In genomic region chr9:75454043-75454442, GRCh38 we compare ENCODE assay signal across 22 cellular contexts.
DNase-seq lines count a peak whose midpoint lies in the region; ATAC-seq, FAIRE-seq and TF ChIP-seq lines count a peak whose summit lies in the region.
"Had no signal": no experiment of that assay in that cellular context is flagged by ENCODE, and none has a peak within 500 bp of the region (broad histone marks: within the 10 kb centered on the region; RNA-seq: fewer than 3 reads in every experiment).

No MANE protein-coding gene starts in this region.

- ATAC-seq in mucosa of descending colon (peak; percentile 75), HG03460 (IDR thresholded peaks at IDR 0.05; ENCODE audit: unreplicated experiment) (no peak), GM21423 (IDR thresholded peaks at IDR 0.05; ENCODE audit: unreplicated experiment) (no peak)
- ATAC-seq in activated T-cell treated with anti-CD3 and anti-CD28 coated beads, Interleukin-2, amount 50 U/mL, for 4 hours, result no peak
- ATAC-seq: A549, GM23338 had no signal

- TF ChIP-seq RAD21 in H1 (IDR thresholded peaks at IDR 0.05 in 1 of 2, conservative IDR thresholded peaks at IDR 0.05 in 1 of 2; ENCODE audit: low read depth in 2 of 2, low read length in 2 of 2), result no peak

- no peak overlapping the region for H2BK12ac ChIP-seq in H1 (ENCODE audit: low read depth, low read length)

- H3K9me3 Mint-ChIP-seq in activated T-cell treated with anti-CD3 and anti-CD28 coated beads, Interleukin-2, amount 50 U/mL, for 4 hours, result no peaks in the 10 kb centered on the region
- H3K9me3 Mint-ChIP-seq: CD4-positive, alpha-beta T cell; H9 had no signal

- no peak overlapping the region for H4K8ac ChIP-seq in H1 (ENCODE audit: extremely low read depth, insufficient read depth, low read length)

- 0 out of 2 replicates have a peak overlapping the region, but pooled peaks have one; percentile 48 for H2BK20ac ChIP-seq in H1 (ENCODE audit: low read length)

- no peak overlapping the region for H3K4me2 ChIP-seq in H1 (ENCODE audit: insufficient read depth in 1 of 2, low read depth in 2 of 2, low read length in 2 of 2)
- H3K4me2 ChIP-seq: A549, GM23338 had no signal

- no peak overlapping the region for H3K27ac ChIP-seq in H1 (ENCODE audit: low read depth, low read length)
- peak overlapping the region; percentile 21 to 51 for H3K27ac ChIP-seq in tibial artery
- H3K27ac ChIP-seq: 22Rv1, A549, C4-2B, HL-60 had no signal

- H4K91ac ChIP-seq in H1 (replicated peaks; ENCODE audit: insufficient read length, low read length), result no peak overlapping the region

- H3K36me3 ChIP-seq in H1 (ENCODE audit: control insufficient read depth in 2 of 4, insufficient read depth in 4 of 4, low read length in 3 of 4), result no peaks in the 10 kb centered on the region
- no peaks in the 10 kb centered on the region for H3K36me3 ChIP-seq in mucosa of descending colon (ENCODE audit: low read depth)
- H3K36me3 ChIP-seq in tibial artery, result no peaks in the 10 kb centered on the region

- TF ChIP-seq EP300 in H1 (IDR thresholded peaks at IDR 0.05; ENCODE audit: borderline replicate concordance in 1 of 2, low read depth in 2 of 2, low read length in 2 of 2), result no peak

- H3K4ac ChIP-seq in H1 (replicated peaks; ENCODE audit: insufficient read length, low read depth, low read length), result no peak overlapping the region

- no peak overlapping the region for H3K14ac ChIP-seq in H1 (ENCODE audit: insufficient read length)

- no peak overlapping the region for H3K4me3 ChIP-seq in H1 (ENCODE audit: extremely low read depth in 1 of 4, insufficient read depth in 2 of 4, low read depth in 3 of 4, low read length in 4 of 4)
- H3K4me3 ChIP-seq in mucosa of descending colon, result no peak overlapping the region
- H3K4me3 ChIP-seq in tibial artery, result no peak overlapping the region
- H3K4me3 ChIP-seq: A549, GM23338 had no signal

- intact Hi-C loops in mucosa of descending colon (cut with DNase I, micrococcal nuclease) (no loop called here), tibial artery (cut with DNase I; ENCODE audit: low total_unique reads) (no loop called here)

- POLR2A ChIA-PET in HEK293T (lab: Yijun Ruan, JAX), result no interaction called here
- POLR2A ChIA-PET in H1 (lab: Charles Lee; ENCODE audit: partially characterized antibody), result no interaction called here

- H2AK5ac ChIP-seq in H1 (ENCODE audit: low read depth, low read length), result no peak overlapping the region

- H2AFZ ChIP-seq in H1 (ENCODE audit: low read length), result no peak overlapping the region
- H2AFZ ChIP-seq: GM23338 had no signal

- H3K27me3 ChIP-seq in H1 (replicated peaks in 1 of 4; ENCODE audit: control insufficient read depth in 3 of 4, extremely low read depth in 1 of 4, insufficient read depth in 3 of 4, low read length in 3 of 4) (peaks cover 0 to 3% (median 0%) of the 10 kb centered on the region in 4 experiments; a peak in 2 of 7 replicates), tibial artery (no peaks in the 10 kb centered on the region)

- H3K4me1 Mint-ChIP-seq in activated T-cell treated with anti-CD3 and anti-CD28 coated beads, Interleukin-2, amount 50 U/mL, for 4 hours (ENCODE audit: low read depth), result no peaks in the 10 kb centered on the region

- H2BK5ac ChIP-seq in H1 (ENCODE audit: low read depth, low read length), result no peak overlapping the region

- H3K18ac ChIP-seq in H1 (ENCODE audit: extremely low read depth, low read length), result no peak overlapping the region

- DNase-seq in HEK293T (ENCODE audit: extremely low spot score), result peak; percentile 8
- no peak for DNase-seq in H1 (ENCODE audit: low read depth in 1 of 2, low spot score in 2 of 2)
- peak; percentile 20 to 46 (median 35) for DNase-seq in mucosa of descending colon
- no peak for DNase-seq in tibial artery
- no peak for DNase-seq in activated T-cell treated with anti-CD3 and anti-CD28 coated beads, Interleukin-2, amount 50 U/mL, for 4 hours
- no peak for DNase-seq in NCI-H2171 (lab: John Stamatoyannopoulos, UW)
- DNase-seq: AML-193; CD4-positive, alpha-beta T cell; H9; IMR-90 had no signal

- H3K9ac ChIP-seq in H1 (replicated peaks in 1 of 4; ENCODE audit: extremely low read depth in 1 of 4, low read depth in 3 of 4, low read length in 3 of 4), result no peak overlapping the region

- H3K79me2 ChIP-seq in H1 (ENCODE audit: control insufficient read depth in 1 of 2, insufficient read depth in 2 of 2, low read length in 2 of 2), result no peaks in the 10 kb centered on the region

- CTCF ChIA-PET in HEK293T (lab: Yijun Ruan, JAX) (no interaction called here), H1 (lab: Charles Lee; ENCODE audit: partially characterized antibody) (no interaction called here)

- no peak overlapping the region for H3K23ac ChIP-seq in H1 (ENCODE audit: insufficient read length)

- H3K27me3 Mint-ChIP-seq in activated T-cell treated with anti-CD3 and anti-CD28 coated beads, Interleukin-2, amount 50 U/mL, for 4 hours (ENCODE audit: low read depth), result peaks cover 3% of the 10 kb centered on the region

- WGBS in H1 (ENCODE audit: extremely low coverage in 1 of 2, insufficient coverage in 1 of 2, insufficient read length in 1 of 2, insufficient replicate concordance in 2 of 2, low coverage in 1 of 2, low lambda C conversion rate in 2 of 2, missing lambda C conversion rate in 1 of 2), 2 experiments, result 92% methylated on average over 2 of the region's 2 CpGs; no CpG with 5 or more reads in 1 of the 2 experiments

- peak overlapping the region; percentile 19 for H2BK120ac ChIP-seq in H1 (replicated peaks; ENCODE audit: low read depth, low read length)

- TF ChIP-seq CTCF in H1 (IDR thresholded peaks at IDR 0.05; ENCODE audit: control extremely low read depth in 1 of 3, insufficient read depth in 1 of 3, low read depth in 1 of 3, low read length in 3 of 3) (no peak), mucosa of descending colon (IDR thresholded peaks at IDR 0.05) (no peak), tibial artery (IDR thresholded peaks at IDR 0.05) (no peak)

- no peak overlapping the region for H3K4me3 Mint-ChIP-seq in activated T-cell treated with anti-CD3 and anti-CD28 coated beads, Interleukin-2, amount 50 U/mL, for 4 hours
- H3K4me3 Mint-ChIP-seq: CD4-positive, alpha-beta T cell; GM23338; H9 had no signal

- H3K36me3 Mint-ChIP-seq in activated T-cell treated with anti-CD3 and anti-CD28 coated beads, Interleukin-2, amount 50 U/mL, for 4 hours (ENCODE audit: insufficient read depth), result no peaks in the 10 kb centered on the region

- no peaks in the 10 kb centered on the region for H3K79me1 ChIP-seq in H1 (ENCODE audit: low read depth, low read length)

- H3K56ac ChIP-seq in H1 (replicated peaks; ENCODE audit: insufficient read length, low read depth, low read length), result no peak overlapping the region

- H3K4me1 ChIP-seq in H1 (replicated peaks in 1 of 4; ENCODE audit: control insufficient read depth in 3 of 4, insufficient read depth in 4 of 4, low read length in 3 of 4), result peaks cover 0 to 13% (median 5%) of the 10 kb centered on the region in 4 experiments; a peak in 3 of 7 replicates
- peaks cover 4% of the 10 kb centered on the region for H3K4me1 ChIP-seq in mucosa of descending colon (ENCODE audit: low read depth)
- H3K4me1 ChIP-seq in tibial artery, result peaks cover 0 to 73% (median 39%) of the 10 kb centered on the region in 4 donors
- H3K4me1 ChIP-seq: A549, Caco-2 had no signal

- no peak for TF ChIP-seq POLR2A in H1 (IDR thresholded peaks at IDR 0.05; ENCODE audit: control extremely low read depth in 1 of 2, low read depth in 2 of 2, low read length in 2 of 2)

- H2BK15ac ChIP-seq in H1 (ENCODE audit: low read length), result no peak overlapping the region

- FAIRE-seq in H1 (lab: Jason Lieb, UNC), result no peak
- FAIRE-seq: A549, D721Med, G401.6, GM12892, GM18507 had no signal

- no peaks in the 10 kb centered on the region for H3K9me3 ChIP-seq in H1 (ENCODE audit: insufficient read depth in 2 of 2, low read depth in 1 of 2, low read length in 1 of 2)
- H3K9me3 ChIP-seq in mucosa of descending colon, result no peaks in the 10 kb centered on the region
- no peaks in the 10 kb centered on the region for H3K9me3 ChIP-seq in tibial artery
- H3K9me3 ChIP-seq: A549, Caco-2 had no signal

- no peak overlapping the region for H4K5ac ChIP-seq in H1 (ENCODE audit: insufficient read length, low read depth, low read length)

- no peaks in the 10 kb centered on the region for H4K20me1 ChIP-seq in H1 (replicated peaks in 1 of 2; ENCODE audit: control insufficient read depth in 1 of 2, insufficient read depth in 2 of 2, low read length in 2 of 2)

- no peaks in the 10 kb centered on the region for H3K23me2 ChIP-seq in H1 (ENCODE audit: low read depth, low read length)

TF ChIP-seq in HEK293T, 16 proteins besides CTCF, POLR2A, EP300 and RAD21 (continues in another document):
- TF ChIP-seq FOXK2 (IDR thresholded peaks at IDR 0.05) (no peak), HDGF (IDR thresholded peaks at IDR 0.05; ENCODE audit: borderline replicate concordance) (no peak), BHLHE40 (IDR thresholded peaks at IDR 0.05; ENCODE audit: borderline replicate concordance) (no peak), TARDBP (IDR thresholded peaks at IDR 0.05) (no peak), FOXM1 (IDR thresholded peaks at IDR 0.05; ENCODE audit: borderline replicate concordance) (no peak)
- TF ChIP-seq, protein P1, sequence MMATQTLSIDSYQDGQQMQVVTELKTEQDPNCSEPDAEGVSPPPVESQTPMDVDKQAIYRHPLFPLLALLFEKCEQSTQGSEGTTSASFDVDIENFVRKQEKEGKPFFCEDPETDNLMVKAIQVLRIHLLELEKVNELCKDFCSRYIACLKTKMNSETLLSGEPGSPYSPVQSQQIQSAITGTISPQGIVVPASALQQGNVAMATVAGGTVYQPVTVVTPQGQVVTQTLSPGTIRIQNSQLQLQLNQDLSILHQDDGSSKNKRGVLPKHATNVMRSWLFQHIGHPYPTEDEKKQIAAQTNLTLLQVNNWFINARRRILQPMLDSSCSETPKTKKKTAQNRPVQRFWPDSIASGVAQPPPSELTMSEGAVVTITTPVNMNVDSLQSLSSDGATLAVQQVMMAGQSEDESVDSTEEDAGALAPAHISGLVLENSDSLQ (IDR thresholded peaks at IDR 0.05), result no peak

TF ChIP-seq in H1, 55 proteins besides CTCF, POLR2A, EP300 and RAD21 (continues in another document):
- TF ChIP-seq BACH1 (IDR thresholded peaks at IDR 0.05; ENCODE audit: low read length) (no peak), GTF2F1 (IDR thresholded peaks at IDR 0.05; ENCODE audit: borderline replicate concordance, low read depth, low read length) (no peak), KDM4A (IDR thresholded peaks at IDR 0.05; ENCODE audit: low read depth, low read length, severe bottlenecking) (no peak), SRF (IDR thresholded peaks at IDR 0.05; ENCODE audit: low read depth, low read length) (no peak), POU5F1 (IDR thresholded peaks at IDR 0.05; ENCODE audit: low read depth, low read length) (no peak), SP2 (IDR thresholded peaks at IDR 0.05; ENCODE audit: low read length) (no peak), KDM1A (IDR thresholded peaks at IDR 0.05; ENCODE audit: borderline replicate concordance, low read length) (no peak), ASH2L (IDR thresholded peaks at IDR 0.05; ENCODE audit: low read length) (no peak), NANOG (IDR thresholded peaks at IDR 0.05; ENCODE audit: insufficient read depth, low read depth, low read length, poor library complexity, severe bottlenecking) (no peak), HDAC2 (IDR thresholded peaks at IDR 0.05; ENCODE audit: borderline replicate concordance in 1 of 2, low read depth in 2 of 2, low read length in 2 of 2) (no peak)

Comparison
In these comparisons a context has a peak if more than half of its experiments do, and no peak if none do; other contexts are left out.
1. DNase-seq: peak in HEK293T (single experiment) and mucosa of descending colon (3 of 3); none in H1 (0 of 2), tibial artery (0 of 2), activated T-cell treated with anti-CD3 and anti-CD28 coated beads, Interleukin-2, amount 50 U/mL, for 4 hours (single experiment) and NCI-H2171 (single experiment).